ENCODE assay signal across 13 cellular contexts in the genomic region with DNA sequence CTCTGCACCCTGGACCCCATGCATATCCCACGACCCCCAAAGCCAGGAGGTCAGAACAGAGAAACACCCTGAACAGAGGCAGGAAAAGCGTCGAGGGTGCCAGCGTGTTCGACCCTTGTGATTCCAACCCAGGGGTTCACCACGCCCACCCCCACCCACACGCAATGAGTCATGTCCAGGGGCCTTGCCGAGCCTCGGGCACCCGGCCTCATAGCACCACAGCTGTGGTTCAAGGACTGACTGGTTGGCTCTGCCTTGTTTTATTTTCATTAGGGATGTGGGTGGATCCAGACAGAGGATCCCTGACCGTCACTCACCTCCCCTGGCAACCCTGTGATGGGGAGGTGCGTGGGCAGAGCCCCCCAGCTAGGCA. TPM values are rescaled to one million over a fixed set of nuclear protein-coding genes. Genes with fewer than 3 reads are reported as not detected.
A peak's percentile ranks its signal among the peaks of the same experiment; 100 is the strongest.
DNase-seq lines count a peak whose midpoint lies in the region; ATAC-seq, FAIRE-seq and TF ChIP-seq lines count a peak whose summit lies in the region.
"Had no signal": no experiment of that assay in that cellular context is flagged by ENCODE, and none has a peak within 500 bp of the region (broad histone marks: within the 10 kb centered on the region; RNA-seq: fewer than 3 reads in every experiment).

No MANE protein-coding gene starts in this region.

- intact Hi-C loops in activated CD4-positive, alpha-beta T cell treated with anti-CD3 and anti-CD28 coated beads for 36 hours (cut with DNase I, micrococcal nuclease): no loop called here
- intact Hi-C loops in K562 (cut with micrococcal nuclease): no loop called here

- TF ChIP-seq CTCF in K562 (IDR thresholded peaks at IDR 0.05 in 2 of 3, conservative IDR thresholded peaks at IDR 0.05 in 1 of 3; ENCODE audit: insufficient read depth in 2 of 3, low read depth in 1 of 3, low read length in 3 of 3): no peak
- no peak for TF ChIP-seq CTCF in D721Med (IDR thresholded peaks at IDR 0.05; ENCODE audit: insufficient read depth, missing control alignments)

- WGBS in K562 (ENCODE audit: insufficient coverage, low coverage, missing lambda C conversion rate): 7% methylated on average over 9 of the region's 12 CpGs

- no peak overlapping the region for H3K27ac ChIP-seq in K562 (ENCODE audit: extremely low read depth, low read depth, low read length)
- H3K27ac ChIP-seq: right lobe of liver had no signal

- H3K9me3 ChIP-seq in K562 (replicated peaks; ENCODE audit: control insufficient read depth, insufficient read depth, low read depth, low read length): no peaks in the 10 kb centered on the region
- H3K9me3 ChIP-seq: right lobe of liver had no signal

- H3K27me3 ChIP-seq in K562 (ENCODE audit: control insufficient read depth in 2 of 2, insufficient read depth in 2 of 2, low read length in 2 of 2): peaks cover 9 to 56% of the 10 kb centered on the region in 2 experiments; a peak in 4 of 5 replicates
- H3K27me3 ChIP-seq: right lobe of liver had no signal

- no peak overlapping the region for H3K4me3 Mint-ChIP-seq in activated CD4-positive, alpha-beta T cell treated with anti-CD3 and anti-CD28 coated beads for 36 hours
- H3K4me3 Mint-ChIP-seq in activated CD4-positive, alpha-beta T cell treated with anti-CD3 and anti-CD28 coated beads, Interleukin-2, amount 10 ng/mL, durations not matched to agents 7 days and 5 days: no peak overlapping the region

- CTCF ChIA-PET in activated CD4-positive, alpha-beta T cell treated with anti-CD3 and anti-CD28 coated beads for 36 hours (lab: Charles Lee): interaction anchor here (0.6 kb wide), 1 partner anchor 397 kb away, joined by 6 read pairs; no protein-coding TSS in a partner anchor
- CTCF ChIA-PET in activated CD4-positive, alpha-beta T cell treated with anti-CD3 and anti-CD28 coated beads, Interleukin-2, amount 10 ng/mL, durations not matched to agents 7 days and 5 days (lab: Charles Lee): interaction anchor here (0.5 to 1.1 kb wide), 3 partner anchors 12 to 1744 kb away, joined by 3 to 4 read pairs (median 4); no protein-coding TSS in a partner anchor
- CTCF ChIA-PET in K562 (lab: Yijun Ruan, JAX; ENCODE audit: low intra/inter-chr PET ratio): interaction anchor here (0.6 kb wide), 1 partner anchor 129 kb away, joined by 3 read pairs; no protein-coding TSS in a partner anchor

- H3K9ac ChIP-seq in K562 (ENCODE audit: insufficient read depth in 1 of 2, low read depth in 2 of 2, low read length in 2 of 2): peak overlapping the region in 1 of 2 experiments; percentile 43; a peak in 1 of 4 replicates

- no peaks in the 10 kb centered on the region for H3K9me3 Mint-ChIP-seq in activated CD4-positive, alpha-beta T cell treated with anti-CD3 and anti-CD28 coated beads for 36 hours (ENCODE audit: low read depth)
- no peaks in the 10 kb centered on the region for H3K9me3 Mint-ChIP-seq in activated CD4-positive, alpha-beta T cell treated with anti-CD3 and anti-CD28 coated beads, Interleukin-2, amount 10 ng/mL, durations not matched to agents 7 days and 5 days

- H3K4me1 Mint-ChIP-seq in activated CD4-positive, alpha-beta T cell treated with anti-CD3 and anti-CD28 coated beads for 36 hours: no peaks in the 10 kb centered on the region
- no peaks in the 10 kb centered on the region for H3K4me1 Mint-ChIP-seq in activated CD4-positive, alpha-beta T cell treated with anti-CD3 and anti-CD28 coated beads, Interleukin-2, amount 10 ng/mL, durations not matched to agents 7 days and 5 days

- no peak for TF ChIP-seq EP300 in K562 (IDR thresholded peaks at IDR 0.05; ENCODE audit: low read length)

- peaks cover 0 to 86% of the 10 kb centered on the region in 2 experiments; a peak in 3 of 5 replicates for H3K4me1 ChIP-seq in K562 (replicated peaks in 1 of 2; ENCODE audit: control insufficient read depth in 2 of 2, insufficient read depth in 2 of 2, low read length in 2 of 2)

- peak; percentile 37 for DNase-seq in activated CD4-positive, alpha-beta T cell treated with anti-CD3 and anti-CD28 coated beads for 36 hours
- no peak for DNase-seq in activated CD4-positive, alpha-beta T cell treated with anti-CD3 and anti-CD28 coated beads, Interleukin-2, amount 10 ng/mL, durations not matched to agents 7 days and 5 days
- DNase-seq in HPDE6-E6E7 (ENCODE audit: extremely low spot score) (peak; percentile 26), K562 (ENCODE audit: extremely low read depth in 1 of 4, low spot score in 3 of 4) (peak in 3 of 4 experiments; percentile 44 to 59 (median 56)), myocyte (ENCODE audit: low read depth) (peak; percentile 74), GM12892 (ENCODE audit: insufficient read length) (no peak), DMS79 (lab: John Stamatoyannopoulos, UW) (no peak), D721Med (ENCODE audit: insufficient read length, low spot score) (no peak)
- DNase-seq: 8988T, DMS53, NCI-H510A, trophoblast cell had no signal

- TF ChIP-seq RAD21 in K562 (CRISPR knock-in tag; conservative IDR thresholded peaks at IDR 0.05 in 1 of 2, IDR thresholded peaks at IDR 0.05 in 1 of 2): no peak

- BruUV-seq in K562 (replicated peaks; lab: Mats Ljungman, UMichigan): no TSS peak

- no peaks in the 10 kb centered on the region for H3K36me3 Mint-ChIP-seq in activated CD4-positive, alpha-beta T cell treated with anti-CD3 and anti-CD28 coated beads for 36 hours (ENCODE audit: low read depth)
- H3K36me3 Mint-ChIP-seq in activated CD4-positive, alpha-beta T cell treated with anti-CD3 and anti-CD28 coated beads, Interleukin-2, amount 10 ng/mL, durations not matched to agents 7 days and 5 days (ENCODE audit: low read depth): no peaks in the 10 kb centered on the region

- ATAC-seq in activated CD4-positive, alpha-beta T cell treated with anti-CD3 and anti-CD28 coated beads for 36 hours: no peak
- ATAC-seq in K562: 0 out of 3 replicates have a peak, but pooled peaks have one; percentile 15

- H3K79me2 ChIP-seq in K562 (ENCODE audit: control insufficient read depth, insufficient read depth, low read length): no peaks in the 10 kb centered on the region

- no peak overlapping the region for H3K4me3 ChIP-seq in K562
- H3K4me3 ChIP-seq: right lobe of liver had no signal

- no peaks in the 10 kb centered on the region for H3K36me3 ChIP-seq in K562 (ENCODE audit: control insufficient read depth, insufficient read depth, low read length)
- H3K36me3 ChIP-seq: right lobe of liver had no signal

- no peak overlapping the region for H3K27ac Mint-ChIP-seq in activated CD4-positive, alpha-beta T cell treated with anti-CD3 and anti-CD28 coated beads for 36 hours
- H3K27ac Mint-ChIP-seq in activated CD4-positive, alpha-beta T cell treated with anti-CD3 and anti-CD28 coated beads, Interleukin-2, amount 10 ng/mL, durations not matched to agents 7 days and 5 days: no peak overlapping the region

- H3K9me1 ChIP-seq in K562 (ENCODE audit: control insufficient read depth, insufficient read depth, low read length): no peaks in the 10 kb centered on the region

- peak; percentile 64 for FAIRE-seq in K562 (lab: Jason Lieb, UNC)
- FAIRE-seq in GM12892 (lab: Jason Lieb, UNC): no peak
- no peak for FAIRE-seq in D721Med (lab: Jason Lieb, UNC)

- in situ Hi-C loops in K562 (cut with MboI): no loop called here

- H4K20me1 ChIP-seq in K562 (replicated peaks; ENCODE audit: control insufficient read depth, insufficient read depth, low read length): peaks cover 6% of the 10 kb centered on the region; the same call in 1 of the 2 replicates

- H2AFZ ChIP-seq in K562 (ENCODE audit: low read depth, low read length): no peak overlapping the region

- H3K27me3 Mint-ChIP-seq in activated CD4-positive, alpha-beta T cell treated with anti-CD3 and anti-CD28 coated beads for 36 hours: no peaks in the 10 kb centered on the region
- H3K27me3 Mint-ChIP-seq in activated CD4-positive, alpha-beta T cell treated with anti-CD3 and anti-CD28 coated beads, Interleukin-2, amount 10 ng/mL, durations not matched to agents 7 days and 5 days: no peaks in the 10 kb centered on the region

- POLR2A ChIA-PET in activated CD4-positive, alpha-beta T cell treated with anti-CD3 and anti-CD28 coated beads for 36 hours (lab: Charles Lee): no interaction called here
- POLR2A ChIA-PET in activated CD4-positive, alpha-beta T cell treated with anti-CD3 and anti-CD28 coated beads, Interleukin-2, amount 10 ng/mL, durations not matched to agents 7 days and 5 days (lab: Charles Lee): no interaction called here
- POLR2A ChIA-PET in K562 (lab: Yijun Ruan, JAX): interaction anchor here (0.6 to 1.2 kb wide), 2 partner anchors 27 to 264 kb away, joined by 3 to 5 read pairs; no protein-coding TSS in a partner anchor

- TF ChIP-seq POLR2A in K562 (conservative IDR thresholded peaks at IDR 0.05) (no peak), GM12892 (IDR thresholded peaks at IDR 0.05; ENCODE audit: low read depth, low read length) (no peak)

- H3K4me2 ChIP-seq in K562 (ENCODE audit: insufficient read depth, low read length): no peak overlapping the region

RNA-seq across cellular contexts. Expression of a gene that starts 9.5 kb away (rescaled TPM):
- 10 to 100 TPM; 18.1 to 21.2 TPM for total RNA-seq in activated CD4-positive, alpha-beta T cell treated with anti-CD3 and anti-CD28 coated beads for 36 hours
- 10 to 100 TPM; 13.7 to 14.0 TPM for total RNA-seq in activated CD4-positive, alpha-beta T cell treated with anti-CD3 and anti-CD28 coated beads, Interleukin-2, amount 10 ng/mL, durations not matched to agents 7 days and 5 days
- total RNA-seq in K562 (2011; cell fraction: chromatin; rRNA removed; ENCODE audit: low replicate concordance): 50.6 and 63.4 TPM in 2 replicates
- 45.7 and 46.1 TPM in 2 replicates for total RNA-seq in K562 (2011; cell fraction: nucleolus; rRNA removed)
- 35.5 and 45.4 TPM in 2 replicates for total RNA-seq in K562 (2011; cell fraction: nucleoplasm; rRNA removed)
- total RNA-seq in K562 (2014; rRNA removed): 12.7 and 15.0 TPM in 2 replicates
- total RNA-seq in K562 (2014; rRNA removed; fragmentation: Illumina TruSeq; extraction: Trizol): 9.7 and 10.5 TPM in 2 replicates
- 11.7 and 12.2 TPM in 2 replicates for total RNA-seq in K562 (2015; rRNA removed; fragmentation: Illumina TruSeq; extraction: Trizol)
- 22.3 and 23.7 TPM in 2 replicates for total RNA-seq in K562 (2021)
- 13.5 and 21.5 TPM in 2 replicates for polyA plus RNA-seq in K562 (2011; rRNA removed)
- 7.9 and 11.0 TPM in 2 replicates for polyA plus RNA-seq in K562 (2011; cell fraction: cytosol; rRNA removed)
- 97.5 and 103 TPM in 2 replicates for polyA plus RNA-seq in K562 (2011; cell fraction: nucleus; rRNA removed)
- 14.6 and 32.6 TPM in 2 replicates for polyA plus RNA-seq in K562 (2012)
- polyA plus RNA-seq in K562 (2014; fragmentation: Illumina TruSeq; extraction: Trizol): 16.1 and 17.4 TPM in 2 replicates
- polyA plus RNA-seq in K562 (2014; fragmentation: Nextera tagmentation; extraction: Ambion mirVana): under 1 TPM; 0.51 to 0.91 TPM
- polyA plus RNA-seq in K562 (2014; rRNA removed): 23.6 and 24.2 TPM in 2 replicates
- 9.3 and 10.2 TPM in 2 replicates for polyA minus RNA-seq in K562 (2011; rRNA and poly(A)+ RNA removed)
- polyA minus RNA-seq in K562 (2011; cell fraction: cytosol; rRNA and poly(A)+ RNA removed): 5.9 and 7.6 TPM in 2 replicates
- 17.8 and 19.0 TPM in 2 replicates for polyA minus RNA-seq in K562 (2011; cell fraction: nucleus; rRNA and poly(A)+ RNA removed)
- 18.2 and 20.7 TPM in 2 replicates for total RNA-seq in myocyte
- 15.7 TPM for polyA plus RNA-seq in myocyte (2012)
- polyA plus RNA-seq in GM12892 (2012; ENCODE audit: missing spikeins): 8.5 TPM

RNA-seq across cellular contexts. Expression of a gene that starts 48.7 kb away (rescaled TPM):
- total RNA-seq in activated CD4-positive, alpha-beta T cell treated with anti-CD3 and anti-CD28 coated beads for 36 hours: under 1 TPM in 1 of 2 experiments, not detected in 1; 0.05 TPM
- total RNA-seq in activated CD4-positive, alpha-beta T cell treated with anti-CD3 and anti-CD28 coated beads, Interleukin-2, amount 10 ng/mL, durations not matched to agents 7 days and 5 days: not detected
- total RNA-seq in K562 (2011; cell fraction: chromatin; rRNA removed; ENCODE audit: low replicate concordance): 0.53 TPM in 1 of 2 replicates, not detected in the other
- total RNA-seq in K562 (2011; cell fraction: nucleolus; rRNA removed): 0.13 and 0.33 TPM in 2 replicates
- 0.15 and 0.46 TPM in 2 replicates for total RNA-seq in K562 (2011; cell fraction: nucleoplasm; rRNA removed)
- not detected in 2 replicates for total RNA-seq in K562 (2014; rRNA removed)
- total RNA-seq in K562 (2014; rRNA removed; fragmentation: Illumina TruSeq; extraction: Trizol): not detected in 2 replicates
- not detected in 2 replicates for total RNA-seq in K562 (2015; rRNA removed; fragmentation: Illumina TruSeq; extraction: Trizol)
- total RNA-seq in K562 (2021): 0.02 TPM in 1 of 2 replicates, not detected in the other
- not detected in 2 replicates for polyA plus RNA-seq in K562 (2011; rRNA removed)
- 0.07 TPM in 1 of 2 replicates, not detected in the other for polyA plus RNA-seq in K562 (2011; cell fraction: cytosol; rRNA removed)
- polyA plus RNA-seq in K562 (2011; cell fraction: nucleus; rRNA removed): 0.01 and 0.40 TPM in 2 replicates
- 0.04 TPM in 1 of 2 replicates, not detected in the other for polyA plus RNA-seq in K562 (2012)
- not detected in 2 replicates for polyA plus RNA-seq in K562 (2014; fragmentation: Illumina TruSeq; extraction: Trizol)
- not detected for polyA plus RNA-seq in K562 (2014; fragmentation: Nextera tagmentation; extraction: Ambion mirVana)
- polyA plus RNA-seq in K562 (2014; rRNA removed): not detected in 2 replicates
- not detected in 2 replicates for polyA minus RNA-seq in K562 (2011; rRNA and poly(A)+ RNA removed)
- polyA minus RNA-seq in K562 (2011; cell fraction: cytosol; rRNA and poly(A)+ RNA removed): not detected in 2 replicates
- 0.11 and 0.27 TPM in 2 replicates for polyA minus RNA-seq in K562 (2011; cell fraction: nucleus; rRNA and poly(A)+ RNA removed)
- total RNA-seq in myocyte: 0.05 TPM in 1 of 2 replicates, not detected in the other
- polyA plus RNA-seq in myocyte (2012): not detected
- polyA plus RNA-seq in GM12892 (2012; ENCODE audit: missing spikeins): not detected

RNA-seq across cellular contexts. Expression of a gene that starts 50.2 kb away (rescaled TPM):
- not detected for total RNA-seq in activated CD4-positive, alpha-beta T cell treated with anti-CD3 and anti-CD28 coated beads for 36 hours
- total RNA-seq in activated CD4-positive, alpha-beta T cell treated with anti-CD3 and anti-CD28 coated beads, Interleukin-2, amount 10 ng/mL, durations not matched to agents 7 days and 5 days: not detected
- 0.09 TPM in 1 of 2 replicates, not detected in the other for total RNA-seq in K562 (2011; cell fraction: chromatin; rRNA removed; ENCODE audit: low replicate concordance)
- total RNA-seq in K562 (2011; cell fraction: nucleolus; rRNA removed): not detected in 2 replicates
- total RNA-seq in K562 (2011; cell fraction: nucleoplasm; rRNA removed): not detected in 2 replicates
- total RNA-seq in K562 (2014; rRNA removed): not detected in 2 replicates
- total RNA-seq in K562 (2014; rRNA removed; fragmentation: Illumina TruSeq; extraction: Trizol): not detected in 2 replicates
- not detected in 2 replicates for total RNA-seq in K562 (2015; rRNA removed; fragmentation: Illumina TruSeq; extraction: Trizol)
- 0.09 TPM in 1 of 2 replicates, not detected in the other for total RNA-seq in K562 (2021)
- polyA plus RNA-seq in K562 (2011; rRNA removed): not detected in 2 replicates
- not detected in 2 replicates for polyA plus RNA-seq in K562 (2011; cell fraction: cytosol; rRNA removed)
- 0.04 TPM in 1 of 2 replicates, not detected in the other for polyA plus RNA-seq in K562 (2011; cell fraction: nucleus; rRNA removed)
- 0.91 TPM in 1 of 2 replicates, not detected in the other for polyA plus RNA-seq in K562 (2012)
- polyA plus RNA-seq in K562 (2014; fragmentation: Illumina TruSeq; extraction: Trizol): not detected in 2 replicates
- polyA plus RNA-seq in K562 (2014; fragmentation: Nextera tagmentation; extraction: Ambion mirVana): not detected
- not detected in 2 replicates for polyA plus RNA-seq in K562 (2014; rRNA removed)
- not detected in 2 replicates for polyA minus RNA-seq in K562 (2011; rRNA and poly(A)+ RNA removed)
- not detected in 2 replicates for polyA minus RNA-seq in K562 (2011; cell fraction: cytosol; rRNA and poly(A)+ RNA removed)
- polyA minus RNA-seq in K562 (2011; cell fraction: nucleus; rRNA and poly(A)+ RNA removed): not detected in 2 replicates
- total RNA-seq in myocyte: not detected in 2 replicates
- not detected for polyA plus RNA-seq in myocyte (2012)
- polyA plus RNA-seq in GM12892 (2012; ENCODE audit: missing spikeins): not detected
- total RNA-seq: right lobe of liver had no signal

Comparison
In these comparisons a context has a peak if more than half of its experiments do, and no peak if none do; other contexts are left out.
1. DNase-seq: peak in activated CD4-positive, alpha-beta T cell treated with anti-CD3 and anti-CD28 coated beads for 36 hours (single experiment), HPDE6-E6E7 (single experiment), K562 (3 of 4) and myocyte (single experiment); none in activated CD4-positive, alpha-beta T cell treated with anti-CD3 and anti-CD28 coated beads, Interleukin-2, amount 10 ng/mL, durations not matched to agents 7 days and 5 days (single experiment), GM12892 (single experiment), DMS79 (single experiment) and D721Med (single experiment).